In the genomic region with DNA sequence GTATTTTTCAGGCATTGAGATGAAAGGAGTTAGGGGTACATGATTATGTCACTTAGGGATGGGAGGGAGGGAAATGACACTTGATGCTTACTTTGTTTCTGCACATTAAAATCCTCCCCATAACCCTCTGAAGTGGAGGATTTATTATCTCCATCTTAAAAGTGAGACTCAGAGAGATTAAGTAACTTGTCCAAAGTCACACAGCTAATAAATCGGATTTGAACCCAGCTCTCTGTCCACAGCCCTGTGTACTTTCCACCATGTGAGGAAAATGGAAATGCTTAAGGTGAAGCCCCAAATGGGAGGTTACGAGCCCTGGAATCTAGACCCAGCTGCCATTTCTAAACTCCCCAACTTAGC, we compare ENCODE assay signal across 12 cellular contexts. TPM values are rescaled to one million over a fixed set of nuclear protein-coding genes. Genes with fewer than 3 reads are reported as not detected.
DNase-seq lines count a peak whose midpoint lies in the region; ATAC-seq and TF ChIP-seq lines count a peak whose summit lies in the region.
"Had no signal": no experiment of that assay in that cellular context is flagged by ENCODE, and none has a peak within 500 bp of the region (broad histone marks: within the 10 kb centered on the region; RNA-seq: fewer than 3 reads in every experiment).

No MANE protein-coding gene starts in this region.

- ATAC-seq in WTC11: no peak
- no peak for ATAC-seq in right cardiac atrium
- no peak for ATAC-seq in gastrocnemius medialis
- no peak for ATAC-seq in HG03442 (IDR thresholded peaks at IDR 0.05; ENCODE audit: unreplicated experiment)
- ATAC-seq: HCT116 had no signal

- peak overlapping the region in 10 of 11 experiments; percentile 58 to 84 (median 74); a peak in 20 of 22 replicates for H3K9ac ChIP-seq in BLaER1 treated with 17β-estradiol and CSF1 and Interleukin-3, amounts not matched to agents 10 nM and 100 nM

- H3K27me3 Mint-ChIP-seq in WTC11 (ENCODE audit: low read depth): no peaks in the 10 kb centered on the region
- H3K27me3 Mint-ChIP-seq: CD8-positive, alpha-beta memory T cell had no signal

- TF ChIP-seq CTCF in WTC11 (IDR thresholded peaks at IDR 0.05) (no peak), gastrocnemius medialis (IDR thresholded peaks at IDR 0.05 in 4 of 5, conservative IDR thresholded peaks at IDR 0.05 in 1 of 5) (no peak)

- H3K27me3 ChIP-seq in BLaER1 treated with 17β-estradiol and CSF1 and Interleukin-3, amounts not matched to agents 10 nM and 100 nM: no peaks in the 10 kb centered on the region
- H3K27me3 ChIP-seq in right cardiac atrium (ENCODE audit: control insufficient read depth, insufficient read depth) (no peaks in the 10 kb centered on the region), gastrocnemius medialis (no peaks in the 10 kb centered on the region)

- peak overlapping the region; percentile 98 for H3K27ac Mint-ChIP-seq in WTC11

- WGBS in right cardiac atrium: 73% methylated on average over 2 of the region's 2 CpGs

- peaks cover 88% of the 10 kb centered on the region for H3K4me1 Mint-ChIP-seq in WTC11

- peak overlapping the region in 4 of 10 experiments; percentile 23 to 36 (median 32); a peak in 4 of 20 replicates for H3K4me3 ChIP-seq in BLaER1 treated with 17β-estradiol and CSF1 and Interleukin-3, amounts not matched to agents 10 nM and 100 nM
- H3K4me3 ChIP-seq in right cardiac atrium (ENCODE audit: low read length): no peak overlapping the region
- H3K4me3 ChIP-seq in gastrocnemius medialis: peak overlapping the region in 1 of 4 donors; percentile 17

- POLR2A ChIA-PET in WTC11 (lab: Charles Lee): interaction anchor here (1.5 kb wide), 1 partner anchor 18 kb away, joined by 7 read pairs; no protein-coding TSS in a partner anchor

- peak overlapping the region; percentile 53 to 96 (median 89); a peak in 21 of 22 replicates for H3K27ac ChIP-seq in BLaER1 treated with 17β-estradiol and CSF1 and Interleukin-3, amounts not matched to agents 10 nM and 100 nM
- H3K27ac ChIP-seq in right cardiac atrium (ENCODE audit: low read length) (peak overlapping the region; percentile 87), gastrocnemius medialis (peak overlapping the region; percentile 59 to 90 (median 72))
- H3K27ac ChIP-seq: WERI-Rb-1 had no signal

- TF ChIP-seq POLR2A in gastrocnemius medialis (IDR thresholded peaks at IDR 0.05): no peak

- peaks cover 7% of the 10 kb centered on the region; the same call in 1 of the 2 replicates for H3K36me3 Mint-ChIP-seq in WTC11

- H3K4me3 Mint-ChIP-seq in WTC11: no peak overlapping the region; the same call in 1 of the 2 replicates

- no peaks in the 10 kb centered on the region for H3K9me3 ChIP-seq in BLaER1 treated with 17β-estradiol and CSF1 and Interleukin-3, amounts not matched to agents 10 nM and 100 nM (replicated peaks in 1 of 11)
- H3K9me3 ChIP-seq in right cardiac atrium (ENCODE audit: control insufficient read depth, low read length) (no peaks in the 10 kb centered on the region), gastrocnemius medialis (no peaks in the 10 kb centered on the region)

- peaks cover 0 to 32% (median 0%) of the 10 kb centered on the region in 11 experiments; a peak in 7 of 22 replicates for H4K20me1 ChIP-seq in BLaER1 treated with 17β-estradiol and CSF1 and Interleukin-3, amounts not matched to agents 10 nM and 100 nM

- peaks cover 0 to 13% (median 9%) of the 10 kb centered on the region in 11 experiments; a peak in 10 of 22 replicates for H3K36me3 ChIP-seq in BLaER1 treated with 17β-estradiol and CSF1 and Interleukin-3, amounts not matched to agents 10 nM and 100 nM
- no peaks in the 10 kb centered on the region for H3K36me3 ChIP-seq in gastrocnemius medialis
- H3K36me3 ChIP-seq: WERI-Rb-1 had no signal

- H3K9me3 Mint-ChIP-seq in WTC11: no peaks in the 10 kb centered on the region
- H3K9me3 Mint-ChIP-seq: CD8-positive, alpha-beta memory T cell had no signal

- in situ Hi-C loops in gastrocnemius medialis (cut with MboI; ENCODE audit: low sequenced_read_pairs in 4 of 4) (no loop called here), ACHN (cut with HindIII; ENCODE audit: low pct_ligation_motif_present, low pct_unique_long_range_greater_than_20kb, low sequenced_read_pairs) (no loop called here)

- DNase-seq in WTC11 (ENCODE audit: low spot score) (no peak), right cardiac atrium (no peak), gastrocnemius medialis (no peak), mucosa of gallbladder (ENCODE audit: low spot score) (no peak), ACHN (no peak)
- DNase-seq in stimulated activated CD4-positive, alpha-beta T cell treated with anti-CD3 and anti-CD28 coated beads, Interleukin-2, amount 100 ng/mL, for 24 hours: no peak
- DNase-seq: CD8-positive, alpha-beta memory T cell; stimulated activated naive CD4-positive, alpha-beta T cell; WERI-Rb-1 had no signal

- peak overlapping the region; percentile 69 to 100 (median 95) for H3K4me2 ChIP-seq in BLaER1 treated with 17β-estradiol and CSF1 and Interleukin-3, amounts not matched to agents 10 nM and 100 nM

- intact Hi-C loops in right cardiac atrium (cut with DNase I): no loop called here
- intact Hi-C loops in gastrocnemius medialis (cut with DNase I; ENCODE audit: low total_unique reads): no loop called here

- H3K4me1 ChIP-seq in BLaER1 treated with 17β-estradiol and CSF1 and Interleukin-3, amounts not matched to agents 10 nM and 100 nM: peaks cover 86 to 100% (median 98%) of the 10 kb centered on the region in 10 experiments
- peaks cover 57% of the 10 kb centered on the region for H3K4me1 ChIP-seq in right cardiac atrium (ENCODE audit: control insufficient read depth, insufficient read depth, low read length)
- peaks cover 83% of the 10 kb centered on the region in 2 donors for H3K4me1 ChIP-seq in gastrocnemius medialis

- CTCF ChIA-PET in WTC11 (lab: Charles Lee): interaction anchor here (0.7 to 1.3 kb wide), 5 partner anchors 17 to 98 kb away, joined by 3 to 4 read pairs (median 3); no protein-coding TSS in a partner anchor

TF ChIP-seq in WTC11, 78 proteins besides CTCF, POLR2A, EP300 and RAD21 (continues in another document):
- TF ChIP-seq ZNF425 (CRISPR knock-in tag; conservative IDR thresholded peaks at IDR 0.05) (no peak), NR1H2 (CRISPR knock-in tag; IDR thresholded peaks at IDR 0.05) (no peak), FOXP4 (CRISPR knock-in tag; IDR thresholded peaks at IDR 0.05) (no peak), NFYB (CRISPR knock-in tag; conservative IDR thresholded peaks at IDR 0.05; ENCODE audit: low read depth) (no peak)
- TF ChIP-seq, protein P1, sequence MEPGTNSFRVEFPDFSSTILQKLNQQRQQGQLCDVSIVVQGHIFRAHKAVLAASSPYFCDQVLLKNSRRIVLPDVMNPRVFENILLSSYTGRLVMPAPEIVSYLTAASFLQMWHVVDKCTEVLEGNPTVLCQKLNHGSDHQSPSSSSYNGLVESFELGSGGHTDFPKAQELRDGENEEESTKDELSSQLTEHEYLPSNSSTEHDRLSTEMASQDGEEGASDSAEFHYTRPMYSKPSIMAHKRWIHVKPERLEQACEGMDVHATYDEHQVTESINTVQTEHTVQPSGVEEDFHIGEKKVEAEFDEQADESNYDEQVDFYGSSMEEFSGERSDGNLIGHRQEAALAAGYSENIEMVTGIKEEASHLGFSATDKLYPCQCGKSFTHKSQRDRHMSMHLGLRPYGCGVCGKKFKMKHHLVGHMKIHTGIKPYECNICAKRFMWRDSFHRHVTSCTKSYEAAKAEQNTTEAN (CRISPR knock-in tag; IDR thresholded peaks at IDR 0.05): no peak

RNA-seq across cellular contexts. Expression of gene HK1, which starts 58.6 kb away (rescaled TPM):
- total RNA-seq in WTC11 (2021) (218 to 220 TPM (median 219 TPM) in 3 replicates), right cardiac atrium (100 to 1,000 TPM; 270 to 313 (median 287) TPM), gastrocnemius medialis (100 to 1,000 TPM; 168 to 331 (median 246) TPM), mucosa of gallbladder (70.7 TPM)
- 165 TPM for polyA plus RNA-seq in right cardiac atrium
